In the genomic region with DNA sequence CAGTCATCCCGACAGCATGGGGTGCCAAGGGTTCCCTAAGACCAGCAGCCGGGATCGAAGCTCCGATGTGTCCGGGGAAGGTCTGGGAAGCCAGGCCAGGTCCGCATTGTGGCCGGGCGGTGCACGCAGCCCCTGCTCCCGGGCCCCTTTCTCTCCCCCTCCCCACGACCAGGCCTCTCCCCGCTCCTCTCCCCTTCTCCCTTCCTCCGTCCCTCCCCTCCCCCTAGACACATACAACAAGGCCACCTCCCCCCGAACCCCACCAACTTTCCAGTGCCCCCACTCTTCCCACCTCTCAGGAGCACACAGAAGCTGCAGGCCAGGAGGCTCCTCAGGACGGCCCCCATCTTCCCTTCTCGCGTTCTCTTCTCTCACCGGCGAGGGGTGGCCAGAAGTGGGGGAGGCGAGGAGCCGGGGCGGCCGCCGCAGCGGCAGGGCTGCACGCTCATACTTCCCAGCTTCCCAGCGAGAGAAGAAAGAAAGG, we compare ENCODE assay signal across 8 cellular contexts. TPM values are rescaled to one million over a fixed set of nuclear protein-coding genes. Genes with fewer than 3 reads are reported as not detected.
DNase-seq lines count a peak whose midpoint lies in the region; ATAC-seq and TF ChIP-seq lines count a peak whose summit lies in the region.

No MANE protein-coding gene starts in this region.

- H3K36me3 ChIP-seq in Caco-2 (ENCODE audit: control insufficient read depth, insufficient read depth, low read length) (no peaks in the 10 kb centered on the region), HUES64 (ENCODE audit: insufficient read depth, low read length) (no peaks in the 10 kb centered on the region), brain microvascular endothelial cell (replicated peaks) (no peaks in the 10 kb centered on the region), left lung (no peaks in the 10 kb centered on the region), testis (ENCODE audit: low read depth, missing control alignments) (no peaks in the 10 kb centered on the region)

- H3K9ac ChIP-seq in HUES64 (ENCODE audit: low read depth, low read length): peak overlapping the region; percentile 99

- DNase-seq in Caco-2: no peak
- no peak for DNase-seq in brain microvascular endothelial cell
- peak in 1 of 2 donors; percentile 40 for DNase-seq in left lung
- peak; percentile 64 for DNase-seq in testis
- DNase-seq in stimulated activated naive CD4-positive, alpha-beta T cell treated with Interleukin-2 at 50 U/mL for 16 hours (lab: John Stamatoyannopoulos, UW): no peak
- DNase-seq in NCI-H1417 (lab: John Stamatoyannopoulos, UW): no peak
- no peak for DNase-seq in GDM1 (lab: John Stamatoyannopoulos, UW)

- H3K27me3 ChIP-seq in Caco-2 (replicated peaks; ENCODE audit: control insufficient read depth, insufficient read depth, low read length) (no peaks in the 10 kb centered on the region), HUES64 (ENCODE audit: insufficient read depth, low read length) (no peaks in the 10 kb centered on the region), brain microvascular endothelial cell (replicated peaks) (no peaks in the 10 kb centered on the region), left lung (peaks cover 0 to 50% of the 10 kb centered on the region in 2 donors), testis (no peaks in the 10 kb centered on the region)

- H3K4me3 Mint-ChIP-seq in Caco-2 (ENCODE audit: unreplicated experiment): peak overlapping the region; percentile 91

- peaks cover 30% of the 10 kb centered on the region for H3K36me3 Mint-ChIP-seq in Caco-2 (ENCODE audit: insufficient read depth, unreplicated experiment)

- H3K27me3 Mint-ChIP-seq in Caco-2 (ENCODE audit: insufficient read depth, unreplicated experiment): no peaks in the 10 kb centered on the region

- peak overlapping the region; percentile 99 for H3K27ac Mint-ChIP-seq in Caco-2 (ENCODE audit: unreplicated experiment)

- no peaks in the 10 kb centered on the region for H3K9me3 Mint-ChIP-seq in Caco-2 (ENCODE audit: unreplicated experiment)

- peak; percentile 18 for ATAC-seq in left lung

- H3K9me3 ChIP-seq in Caco-2 (no peaks in the 10 kb centered on the region), HUES64 (ENCODE audit: insufficient read depth, low read depth, low read length) (no peaks in the 10 kb centered on the region), left lung (no peaks in the 10 kb centered on the region), testis (no peaks in the 10 kb centered on the region)

- POLR2A ChIA-PET in Caco-2 (lab: Charles Lee): interaction anchor here (0.5 to 2.6 kb wide), 12 partner anchors 8 to 1095 kb away, joined by 3 to 22 read pairs (median 5); partner anchors contain the start of gene SMIM10L1

- H3K4me1 Mint-ChIP-seq in Caco-2 (ENCODE audit: low read depth, unreplicated experiment): peaks cover 33% of the 10 kb centered on the region

- peak overlapping the region; percentile 100 for H3K4me3 ChIP-seq in Caco-2 (ENCODE audit: low read depth, low read length)
- H3K4me3 ChIP-seq in HUES64 (ENCODE audit: low read length): peak overlapping the region; percentile 90
- H3K4me3 ChIP-seq in brain microvascular endothelial cell (ENCODE audit: low read depth, low read length): peak overlapping the region; percentile 88
- peak overlapping the region; percentile 63 to 72 for H3K4me3 ChIP-seq in left lung
- peak overlapping the region; percentile 83 to 88 for H3K4me3 ChIP-seq in testis

- BruUV-seq in Caco-2 (replicated peaks; lab: Mats Ljungman, UMichigan): no TSS peak

- TF ChIP-seq POLR2A in testis (IDR thresholded peaks at IDR 0.05): no peak

- intact Hi-C loops in Caco-2 (cut with micrococcal nuclease; ENCODE audit: unreplicated experiment) (loop anchor here (2.0 to 10.0 kb wide), 3 partner anchors 94 to 448 kb away; partner anchors contain the start of gene CDKN1B), left lung (cut with DNase I) (no loop called here), testis (cut with DNase I; ENCODE audit: low total_unique reads) (no loop called here)

- WGBS in HUES64: under 1% methylated on average over 27 of the region's 27 CpGs
- 0 to 1% methylated on average over 18 to 22 of the region's 27 CpGs for WGBS in testis, 2 donors

- in situ Hi-C loops in brain microvascular endothelial cell (cut with HindIII; ENCODE audit: low pct_ligation_motif_present, low sequenced_read_pairs): no loop called here

- H3K4me1 ChIP-seq in Caco-2 (peaks cover 12% of the 10 kb centered on the region; the same call in 1 of the 2 replicates), HUES64 (ENCODE audit: insufficient read depth, low read length) (peaks cover 19% of the 10 kb centered on the region), left lung (peaks cover 4 to 22% of the 10 kb centered on the region in 2 donors), testis (peaks cover 11% of the 10 kb centered on the region)

- CTCF ChIA-PET in Caco-2 (lab: Charles Lee): interaction anchor here (0.6 to 1.5 kb wide), 7 partner anchors 8 to 184 kb away, joined by 4 to 6 read pairs (median 5); partner anchors contain the start of gene MANSC1

- H3K27ac ChIP-seq in HUES64 (ENCODE audit: low read depth, low read length) (peak overlapping the region; percentile 97), brain microvascular endothelial cell (peak overlapping the region; percentile 99), left lung (peak overlapping the region; percentile 95 to 100), testis (peak overlapping the region; percentile 97 to 99)

- TF ChIP-seq CTCF in Caco-2 (IDR thresholded peaks at IDR 0.05; ENCODE audit: insufficient read depth in 1 of 2, low read depth in 1 of 2, low read length in 1 of 2, severe bottlenecking in 1 of 2, unreplicated experiment in 1 of 2) (no peak), brain microvascular endothelial cell (IDR thresholded peaks at IDR 0.05; ENCODE audit: low read depth, low read length, missing control alignments) (no peak), left lung (IDR thresholded peaks at IDR 0.05) (no peak), testis (IDR thresholded peaks at IDR 0.05) (no peak)

RNA-seq across cellular contexts. Expression of gene LRP6, which starts 0.4 kb away (rescaled TPM):
- total RNA-seq in Caco-2 (2022) (72.7 and 78.4 TPM in 2 replicates), left lung (10 to 100 TPM; 44.5 to 47.1 TPM), testis (10 to 100 TPM; 39.3 to 42.6 TPM)
- polyA plus RNA-seq in HUES64 (2013, experiment 1 of 2): 27.0 TPM
- 28.2 TPM for polyA plus RNA-seq in HUES64 (2013, experiment 2 of 2)
- 11.5 TPM for polyA plus RNA-seq in testis (ENCODE audit: insufficient read depth, low read depth, low replicate concordance)
